ENCODE assay signal across 10 cellular contexts in genomic region chr6:5764401-5764955, GRCh38.
DNase-seq lines count a peak whose midpoint lies in the region; ATAC-seq and TF ChIP-seq lines count a peak whose summit lies in the region.
"Had no signal": no experiment of that assay in that cellular context is flagged by ENCODE, and none has a peak within 500 bp of the region (broad histone marks: within the 10 kb centered on the region; RNA-seq: fewer than 3 reads in every experiment).

No MANE protein-coding gene starts in this region.

- H3K27ac ChIP-seq in ascending aorta (peak overlapping the region; percentile 81 to 90), left lung (no peak overlapping the region)
- H3K27ac ChIP-seq in CD8-positive, alpha-beta T cell (ENCODE audit: low read depth, low read length): no peak overlapping the region

- TF ChIP-seq CTCF in AG10803 (conservative IDR thresholded peaks at IDR 0.05; ENCODE audit: low read length): no peak
- TF ChIP-seq CTCF in ascending aorta (IDR thresholded peaks at IDR 0.05): no peak
- TF ChIP-seq CTCF in left lung (IDR thresholded peaks at IDR 0.05): no peak
- TF ChIP-seq CTCF in nephron progenitor cell (IDR thresholded peaks at IDR 0.05): no peak
- TF ChIP-seq CTCF in CD8-positive, alpha-beta T cell (IDR thresholded peaks at IDR 0.05): no peak

- ATAC-seq in GM21717 (IDR thresholded peaks at IDR 0.05; ENCODE audit: unreplicated experiment) (peak; percentile 81), left lung (peak; percentile 70)
- ATAC-seq in activated T-cell treated with anti-CD3 and anti-CD28 coated beads, Interleukin-2, amount 50 U/mL, for 72 hours (replicated peaks in 1 of 2): no peak
- no peak for ATAC-seq in CD8-positive, alpha-beta T cell

- H3K4me1 ChIP-seq in ascending aorta (peaks cover 8 to 40% of the 10 kb centered on the region in 2 donors), left lung (peaks cover 3 to 5% of the 10 kb centered on the region in 2 donors)
- no peaks in the 10 kb centered on the region for H3K4me1 ChIP-seq in CD8-positive, alpha-beta T cell (ENCODE audit: insufficient read depth, low read length)

- POLR2A ChIA-PET in CD8-positive, alpha-beta T cell (lab: Charles Lee): no interaction called here

- peaks cover 7% of the 10 kb centered on the region in 2 donors for H3K36me3 Mint-ChIP-seq in activated T-cell treated with anti-CD3 and anti-CD28 coated beads, Interleukin-2, amount 50 U/mL, for 72 hours (ENCODE audit: insufficient read depth in 2 of 2)
- H3K36me3 Mint-ChIP-seq in nephron progenitor cell (ENCODE audit: low read depth): peaks cover 19% of the 10 kb centered on the region
- H3K36me3 Mint-ChIP-seq in CD8-positive, alpha-beta T cell: peaks cover 12% of the 10 kb centered on the region

- intact Hi-C loops in ascending aorta (cut with DNase I) (loop anchor here (1.0 to 5.0 kb wide), 5 partner anchors 92 to 1627 kb away; partner anchors contain the start of genes ECI2, FARS2, LYRM4 and NRN1), left lung (cut with DNase I) (no loop called here)
- intact Hi-C loops in CD8-positive, alpha-beta T cell (cut with DNase I, micrococcal nuclease): no loop called here

- CTCF ChIA-PET in CD8-positive, alpha-beta T cell (lab: Charles Lee): interaction anchor here (1.1 kb wide), 1 partner anchor 294 kb away, joined by 3 read pairs; no protein-coding TSS in a partner anchor

- H3K9me3 ChIP-seq in ascending aorta (no peaks in the 10 kb centered on the region), left lung (no peaks in the 10 kb centered on the region)
- H3K9me3 ChIP-seq in CD8-positive, alpha-beta T cell (ENCODE audit: low read length): no peaks in the 10 kb centered on the region

- DNase-seq in AG10803 (ENCODE audit: low read depth) (peak; percentile 68), ascending aorta (ENCODE audit: low spot score in 2 of 2) (peak; percentile 56 to 79), left lung (no peak), nephron progenitor cell (no peak), epidermal melanocyte (ENCODE audit: insufficient read length, low spot score) (no peak)
- DNase-seq in activated T-cell treated with anti-CD3 and anti-CD28 coated beads, Interleukin-2, amount 50 U/mL, for 72 hours: no peak
- no peak for DNase-seq in CD8-positive, alpha-beta T cell
- DNase-seq: stimulated activated CD4-positive, alpha-beta T cell treated with anti-CD3 and anti-CD28 coated beads, Interleukin-15, amount 100 ng/mL, for 24 hours had no signal

- H3K36me3 ChIP-seq in ascending aorta (no peaks in the 10 kb centered on the region), left lung (no peaks in the 10 kb centered on the region)
- no peaks in the 10 kb centered on the region for H3K36me3 ChIP-seq in CD8-positive, alpha-beta T cell (ENCODE audit: insufficient read depth, low read length)

- H3K27me3 ChIP-seq in ascending aorta (no peaks in the 10 kb centered on the region), left lung (no peaks in the 10 kb centered on the region)
- no peaks in the 10 kb centered on the region for H3K27me3 ChIP-seq in CD8-positive, alpha-beta T cell (ENCODE audit: insufficient read depth, low read length)

- no peaks in the 10 kb centered on the region for H3K4me1 Mint-ChIP-seq in activated T-cell treated with anti-CD3 and anti-CD28 coated beads, Interleukin-2, amount 50 U/mL, for 72 hours (ENCODE audit: low read depth)
- peaks cover 37% of the 10 kb centered on the region for H3K4me1 Mint-ChIP-seq in nephron progenitor cell
- H3K4me1 Mint-ChIP-seq in CD8-positive, alpha-beta T cell (ENCODE audit: low read depth): peaks cover 16% of the 10 kb centered on the region

- H3K27ac Mint-ChIP-seq in activated T-cell treated with anti-CD3 and anti-CD28 coated beads, Interleukin-2, amount 50 U/mL, for 72 hours: no peak overlapping the region
- no peak overlapping the region for H3K27ac Mint-ChIP-seq in nephron progenitor cell
- H3K27ac Mint-ChIP-seq in CD8-positive, alpha-beta T cell: no peak overlapping the region
- H3K27ac Mint-ChIP-seq: activated naive CD8-positive, alpha-beta T cell had no signal

- H3K27me3 Mint-ChIP-seq in activated T-cell treated with anti-CD3 and anti-CD28 coated beads, Interleukin-2, amount 50 U/mL, for 72 hours (ENCODE audit: low read depth): no peaks in the 10 kb centered on the region
- H3K27me3 Mint-ChIP-seq in nephron progenitor cell (ENCODE audit: low read depth, poor library complexity): peaks cover 6% of the 10 kb centered on the region
- no peaks in the 10 kb centered on the region for H3K27me3 Mint-ChIP-seq in CD8-positive, alpha-beta T cell (ENCODE audit: low read depth)
- H3K27me3 Mint-ChIP-seq: activated naive CD8-positive, alpha-beta T cell had no signal

- H3K9me3 Mint-ChIP-seq in activated T-cell treated with anti-CD3 and anti-CD28 coated beads, Interleukin-2, amount 50 U/mL, for 72 hours: peaks cover 2 to 8% of the 10 kb centered on the region in 2 donors
- H3K9me3 Mint-ChIP-seq in nephron progenitor cell: peaks cover 34% of the 10 kb centered on the region
- H3K9me3 Mint-ChIP-seq in CD8-positive, alpha-beta T cell: peaks cover 10% of the 10 kb centered on the region

- peak overlapping the region; percentile 20 for H3K4me3 ChIP-seq in AG10803 (ENCODE audit: low read length)
- peak overlapping the region in 1 of 2 donors; percentile 52 for H3K4me3 ChIP-seq in ascending aorta
- no peak overlapping the region for H3K4me3 ChIP-seq in left lung
- no peak overlapping the region for H3K4me3 ChIP-seq in CD8-positive, alpha-beta T cell (ENCODE audit: low read depth, low read length)

- no peak overlapping the region for H3K4me3 Mint-ChIP-seq in activated T-cell treated with anti-CD3 and anti-CD28 coated beads, Interleukin-2, amount 50 U/mL, for 72 hours
- no peak overlapping the region for H3K4me3 Mint-ChIP-seq in nephron progenitor cell
- no peak overlapping the region for H3K4me3 Mint-ChIP-seq in CD8-positive, alpha-beta T cell
- H3K4me3 Mint-ChIP-seq: activated naive CD8-positive, alpha-beta T cell had no signal

Comparison
In these comparisons a context has a peak if more than half of its experiments do, and no peak if none do; other contexts are left out.
1. DNase-seq: peak in AG10803 (single experiment) and ascending aorta (2 of 2); none in left lung (0 of 2), activated T-cell treated with anti-CD3 and anti-CD28 coated beads, Interleukin-2, amount 50 U/mL, for 72 hours (0 of 2), nephron progenitor cell (single experiment), epidermal melanocyte (single experiment) and CD8-positive, alpha-beta T cell (0 of 7).
2. ATAC-seq: peak in GM21717 (single experiment) and left lung (single experiment); none in activated T-cell treated with anti-CD3 and anti-CD28 coated beads, Interleukin-2, amount 50 U/mL, for 72 hours (0 of 2) and CD8-positive, alpha-beta T cell (single experiment).
3. H3K27ac ChIP-seq: peak in ascending aorta (2 of 2); none in left lung (0 of 2) and CD8-positive, alpha-beta T cell (single experiment).